Comparison of ENCODE assay signal across 8 cellular contexts in genomic region chr3:190225186-190225692, GRCh38.
A peak's percentile ranks its signal among the peaks of the same experiment; 100 is the strongest.
DNase-seq lines count a peak whose midpoint lies in the region; ATAC-seq and TF ChIP-seq lines count a peak whose summit lies in the region.

No MANE protein-coding gene starts in this region.

- H2AFZ ChIP-seq in H9 (ENCODE audit: low read length), result no peak overlapping the region

- H3K27ac ChIP-seq in H9 (ENCODE audit: insufficient read length, low read depth, low read length) (no peak overlapping the region), uterus (no peak overlapping the region)

- H4K91ac ChIP-seq in H9 (ENCODE audit: insufficient read length, low read depth, low read length), result no peak overlapping the region

- TF ChIP-seq CTCF in H9 (conservative IDR thresholded peaks at IDR 0.05) (peak; percentile 67), uterus (IDR thresholded peaks at IDR 0.05) (peak; percentile 33 to 47 (median 44)), lower leg skin (IDR thresholded peaks at IDR 0.05) (no peak)

- no peaks in the 10 kb centered on the region for H3K79me1 ChIP-seq in H9 (ENCODE audit: insufficient read depth, low read depth, low read length, poor library complexity, severe bottlenecking)

- no peak overlapping the region for H3K4me2 ChIP-seq in H9 (ENCODE audit: insufficient read depth, insufficient read length, low read length)

- no peak overlapping the region for H4K8ac ChIP-seq in H9 (replicated peaks; ENCODE audit: insufficient read length, low read depth, low read length)

- no peak overlapping the region for H3K27ac Mint-ChIP-seq in H9

- H3K27me3 Mint-ChIP-seq in H9 (ENCODE audit: low read depth), result no peaks in the 10 kb centered on the region

- no peak overlapping the region for H3K4me3 Mint-ChIP-seq in H9

- no peaks in the 10 kb centered on the region for H3K4me1 ChIP-seq in H9 (ENCODE audit: insufficient read depth, low read length)
- no peaks in the 10 kb centered on the region for H3K4me1 ChIP-seq in uterus

- H3K9me3 ChIP-seq in H9 (ENCODE audit: control insufficient read depth, low read depth, low read length), result no peaks in the 10 kb centered on the region
- H3K9me3 ChIP-seq in uterus, result no peaks in the 10 kb centered on the region

- no peak overlapping the region for H2BK12ac ChIP-seq in H9 (ENCODE audit: insufficient read length, low read depth, low read length)

- H2BK120ac ChIP-seq in H9 (ENCODE audit: low read depth, low read length, poor library complexity, severe bottlenecking), result no peak overlapping the region

- no peaks in the 10 kb centered on the region for H3K36me3 ChIP-seq in uterus

- H2BK20ac ChIP-seq in H9 (ENCODE audit: low read depth, low read length, poor library complexity, severe bottlenecking), result no peak overlapping the region

- no CpG with 5 or more reads among the region's 2 CpGs for WGBS in H9 (ENCODE audit: extremely low coverage, insufficient read length, low lambda C conversion rate)
- WGBS in lower leg skin, 2 donors, result 3 to 9% methylated on average over 2 of the region's 2 CpGs

- DNase-seq in COLO829 (ENCODE audit: low spot score), result peak; percentile 35
- DNase-seq in H9, result no peak
- peak; percentile 25 for DNase-seq in iPS-NIHi7 (ENCODE audit: extremely low spot score)
- no peak for DNase-seq in uterus
- no peak for DNase-seq in lower leg skin (ENCODE audit: low spot score in 2 of 2)

- no peaks in the 10 kb centered on the region for H3K23me2 ChIP-seq in H9 (ENCODE audit: insufficient read length, low read depth, low read length, poor library complexity, severe bottlenecking)

- H3T11ph ChIP-seq in H9 (ENCODE audit: low read length), result no peak overlapping the region

- no peak overlapping the region for H3K4ac ChIP-seq in H9 (ENCODE audit: low read depth, low read length)

- H3K9me3 Mint-ChIP-seq in H9, result peaks cover 4 to 9% of the 10 kb centered on the region in 2 experiments; a peak in 3 of 5 replicates

- no peak overlapping the region for H4K5ac ChIP-seq in H9 (ENCODE audit: insufficient read length, low read depth, low read length)

- peak; percentile 69 for ATAC-seq in SK-N-SH treated with all-trans-retinoic acid at 6 μM for 48 hours
- no peak for ATAC-seq in GM18502 (IDR thresholded peaks at IDR 0.05; ENCODE audit: poor library complexity, unreplicated experiment)
- ATAC-seq in HG02759 (IDR thresholded peaks at IDR 0.05; ENCODE audit: unreplicated experiment), result no peak

- H2BK5ac ChIP-seq in H9 (ENCODE audit: insufficient read length, low read length), result no peak overlapping the region

- no peaks in the 10 kb centered on the region for H3K79me2 ChIP-seq in H9 (ENCODE audit: insufficient read depth, low read length)

- H2BK15ac ChIP-seq in H9 (ENCODE audit: low read depth, low read length), result no peak overlapping the region

- no peaks in the 10 kb centered on the region for H4K20me1 ChIP-seq in H9 (ENCODE audit: control insufficient read depth, insufficient read depth, insufficient read length)

- no peaks in the 10 kb centered on the region for H3K27me3 ChIP-seq in H9 (ENCODE audit: insufficient read depth, low read length)
- no peaks in the 10 kb centered on the region for H3K27me3 ChIP-seq in uterus

- H3K56ac ChIP-seq in H9 (ENCODE audit: insufficient read length, low read depth, low read length), result no peak overlapping the region

- intact Hi-C loops in uterus (cut with DNase I; ENCODE audit: low total_unique reads), result loop anchor here (2.0 kb wide), 1 partner anchor 98 kb away; the partner anchor contains the start of gene CLDN1
- intact Hi-C loops in lower leg skin (cut with DNase I; ENCODE audit: low total_unique reads), result loop anchor here (10.0 kb wide), 1 partner anchor 100 kb away; the partner anchor contains the start of gene CLDN1

- H3K14ac ChIP-seq in H9 (ENCODE audit: insufficient read depth, low read length), result no peak overlapping the region

- no peaks in the 10 kb centered on the region for H3K4me1 Mint-ChIP-seq in H9

- H3K4me3 ChIP-seq in uterus (no peak overlapping the region), lower leg skin (ENCODE audit: low read depth, poor library complexity, severe bottlenecking) (no peak overlapping the region)

- no peak overlapping the region for H3K18ac ChIP-seq in H9 (ENCODE audit: insufficient read length, low read depth, low read length)

- H3K9ac ChIP-seq in H9 (ENCODE audit: extremely low read depth, insufficient read length, low read length), result no peak overlapping the region

- H3K36me3 Mint-ChIP-seq in H9 (ENCODE audit: insufficient read depth in 1 of 3, low read depth in 3 of 3), result peaks cover 0 to 9% (median 0%) of the 10 kb centered on the region in 3 experiments; a peak in 2 of 7 replicates

- TF ChIP-seq POLR2A in uterus (IDR thresholded peaks at IDR 0.05), result no peak
- TF ChIP-seq POLR2A in lower leg skin (IDR thresholded peaks at IDR 0.05), result no peak

- H3K23ac ChIP-seq in H9 (ENCODE audit: insufficient read length, low read depth, low read length), result no peak overlapping the region

- no peak overlapping the region for H2AK5ac ChIP-seq in H9 (ENCODE audit: insufficient read length, low read length)

TF ChIP-seq in SK-N-SH treated with all-trans-retinoic acid at 6 μM for 48 hours, 23 proteins besides CTCF, POLR2A, EP300 and RAD21:
- no peak for TF ChIP-seq ARNTL (CRISPR knock-in tag; IDR thresholded peaks at IDR 0.05; ENCODE audit: borderline replicate concordance, low read depth)
- no peak for TF ChIP-seq ZFP30 (CRISPR knock-in tag; IDR thresholded peaks at IDR 0.05)
- no peak for TF ChIP-seq TCF4 (CRISPR knock-in tag; IDR thresholded peaks at IDR 0.05; ENCODE audit: borderline replicate concordance)
- TF ChIP-seq GLIS3 (CRISPR knock-in tag; IDR thresholded peaks at IDR 0.05), result no peak
- TF ChIP-seq CSRNP3 (CRISPR knock-in tag; IDR thresholded peaks at IDR 0.05), result no peak
- TF ChIP-seq SNAI2 (CRISPR knock-in tag; IDR thresholded peaks at IDR 0.05), result no peak
- no peak for TF ChIP-seq ESRRG (CRISPR knock-in tag; IDR thresholded peaks at IDR 0.05)
- TF ChIP-seq ZFP3 (CRISPR knock-in tag; IDR thresholded peaks at IDR 0.05), result no peak
- no peak for TF ChIP-seq POU6F1 (CRISPR knock-in tag; IDR thresholded peaks at IDR 0.05; ENCODE audit: borderline replicate concordance, low read depth)
- no peak for TF ChIP-seq TOX (CRISPR knock-in tag; IDR thresholded peaks at IDR 0.05; ENCODE audit: borderline replicate concordance)
- TF ChIP-seq BACH2 (CRISPR knock-in tag; IDR thresholded peaks at IDR 0.05; ENCODE audit: borderline replicate concordance), result no peak
- TF ChIP-seq TSHZ2 (CRISPR knock-in tag; IDR thresholded peaks at IDR 0.05), result no peak
- no peak for TF ChIP-seq ZNF8 (CRISPR knock-in tag; IDR thresholded peaks at IDR 0.05)

Comparison
In these comparisons a context has a peak if more than half of its experiments do, and no peak if none do; other contexts are left out.
1. DNase-seq: peak in COLO829 (single experiment) and iPS-NIHi7 (single experiment); none in H9 (single experiment), uterus (0 of 2) and lower leg skin (0 of 2).
2. CTCF ChIP-seq: peak in H9 (single experiment) and uterus (4 of 4); none in lower leg skin (0 of 3).